Comparison of ENCODE assay signal across 8 cellular contexts in the genomic region with DNA sequence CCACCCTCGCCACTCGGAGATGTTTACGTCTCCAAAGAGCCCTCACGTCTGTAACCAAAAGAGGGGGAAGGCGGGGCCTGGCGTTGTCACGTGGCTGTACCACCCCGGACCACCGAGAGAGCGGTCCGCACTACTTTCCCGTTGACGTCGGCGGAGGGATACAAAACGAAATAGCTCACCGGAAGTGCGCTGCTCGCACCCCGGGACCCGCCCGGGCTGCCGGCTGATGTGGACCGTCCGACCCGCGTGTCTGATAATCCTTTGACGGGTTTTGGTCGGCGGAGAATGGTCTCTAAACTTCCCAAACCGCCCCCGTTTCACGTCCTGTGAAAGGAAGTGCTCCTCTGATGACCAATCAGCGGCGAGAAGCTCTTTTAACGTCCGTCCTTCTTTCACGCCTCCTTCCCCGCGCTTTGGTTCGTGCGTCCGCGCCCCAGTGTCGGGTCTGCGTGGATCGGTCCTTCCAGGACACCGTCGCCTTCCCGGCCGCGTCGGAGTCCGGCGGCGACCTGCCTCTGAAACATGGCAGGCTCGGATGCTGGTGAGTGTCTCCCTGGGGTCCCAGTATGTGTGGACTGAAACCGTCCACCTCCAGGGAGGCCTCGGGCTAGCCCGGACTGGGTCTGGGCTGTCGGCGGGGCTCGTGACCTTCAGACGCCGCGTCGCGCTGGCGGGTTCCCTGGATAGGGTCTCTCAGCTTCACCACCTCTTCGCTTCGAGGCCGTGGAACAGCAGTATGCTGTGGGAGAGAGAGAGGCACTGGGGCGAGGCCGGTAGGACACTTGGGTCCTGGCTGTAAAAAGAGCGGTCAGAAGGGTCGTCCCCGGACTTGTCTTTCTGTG. TPM values are rescaled to one million over a fixed set of nuclear protein-coding genes. Genes with fewer than 3 reads are reported as not detected.
DNase-seq lines count a peak whose midpoint lies in the region; ATAC-seq and TF ChIP-seq lines count a peak whose summit lies in the region.

A gene with protein sequence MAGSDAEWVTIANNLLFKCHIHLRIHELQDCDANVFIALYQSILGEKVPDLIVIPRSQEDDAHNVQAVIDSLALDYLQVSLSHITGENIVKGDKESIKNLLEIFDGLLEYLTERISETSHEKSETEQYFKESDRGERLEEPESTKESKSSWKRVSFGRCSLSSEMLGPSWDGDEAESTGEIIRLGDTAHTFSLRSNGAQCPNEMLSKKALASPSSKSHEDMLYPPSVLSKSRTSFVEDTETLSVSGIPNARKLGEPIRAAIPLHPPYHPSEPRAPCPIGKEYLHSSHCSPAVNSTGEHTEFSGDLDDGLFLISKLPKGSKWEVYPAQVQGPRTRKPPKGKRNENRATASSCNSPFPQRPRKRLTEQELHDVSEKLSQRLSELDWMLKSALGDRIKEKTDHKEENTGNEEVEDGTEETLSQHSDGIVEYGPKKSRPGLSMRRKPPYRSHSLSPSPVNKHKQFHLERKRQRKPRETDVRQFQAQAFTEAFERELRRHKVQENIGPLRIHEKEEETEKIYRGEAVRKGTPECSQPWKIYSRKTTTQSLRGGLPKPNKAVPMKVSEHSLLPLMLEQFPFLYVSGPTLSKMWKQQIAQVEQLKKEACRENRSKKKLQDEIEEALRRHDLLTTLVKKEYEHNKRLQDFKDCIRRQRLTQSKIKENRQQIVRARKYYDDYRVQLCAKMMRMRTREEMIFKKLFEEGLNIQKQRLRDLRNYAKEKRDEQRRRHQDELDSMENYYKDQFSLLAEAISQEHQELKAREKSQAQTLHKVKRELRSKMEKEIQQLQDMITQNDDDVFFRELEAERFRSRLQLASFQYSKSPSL (plus strand): TSS at position 402 of the 842 bp plus-strand sequence. CDS start 121 bp downstream, at position 523.

- H3K9ac ChIP-seq in neural cell (ENCODE audit: low read length): peak within 1 kb of the TSS; percentile 100

- H3K4me2 ChIP-seq in GM23338 (peak within 1 kb of the TSS; percentile 91), neural cell (ENCODE audit: low read length) (peak within 1 kb of the TSS; percentile 97)

- H3K9me2 ChIP-seq in GM23338 (ENCODE audit: insufficient read depth) (no peaks in the 10 kb centered on the region), neural cell (ENCODE audit: insufficient read depth, low read length) (no peaks in the 10 kb centered on the region)

- H3K36me3 ChIP-seq in GM23338 (ENCODE audit: insufficient read depth) (peaks cover 52% of the 10 kb centered on the region), neural cell (ENCODE audit: insufficient read depth, low read length) (peaks cover 20% of the 10 kb centered on the region), stomach (peaks cover 40 to 60% (median 58%) of the 10 kb centered on the region in 4 donors)

- ATAC-seq in GM23338: peak; percentile 64
- peak; percentile 63 for ATAC-seq in activated T-helper 17 cell treated with anti-CD3 and anti-CD28 coated beads, Interleukin-2, amount 50 U/mL, for 72 hours (replicated peaks)

- intact Hi-C loops in stomach (cut with DNase I; ENCODE audit: low total_unique reads): no loop called here

- H3K9me3 Mint-ChIP-seq in GM23338: peaks cover 4% of the 10 kb centered on the region; the same call in 1 of the 3 replicates
- H3K9me3 Mint-ChIP-seq in activated T-helper 17 cell treated with anti-CD3 and anti-CD28 coated beads, Interleukin-2, amount 50 U/mL, for 72 hours: no peaks in the 10 kb centered on the region

- H2AFZ ChIP-seq in GM23338 (no peak within 1 kb of the TSS), neural cell (ENCODE audit: low read depth, low read length) (peak within 1 kb of the TSS; percentile 63)

- H3K4me1 Mint-ChIP-seq in GM23338: peaks cover 55% of the 10 kb centered on the region
- peaks cover 44% of the 10 kb centered on the region for H3K4me1 Mint-ChIP-seq in activated T-helper 17 cell treated with anti-CD3 and anti-CD28 coated beads, Interleukin-2, amount 50 U/mL, for 72 hours

- H3K27ac Mint-ChIP-seq in GM23338: peak within 1 kb of the TSS; percentile 100
- H3K27ac Mint-ChIP-seq in activated T-helper 17 cell treated with anti-CD3 and anti-CD28 coated beads, Interleukin-2, amount 50 U/mL, for 72 hours: peak within 1 kb of the TSS; percentile 100

- H3K27ac ChIP-seq in GM23338 (ENCODE audit: low read depth) (peak within 1 kb of the TSS; percentile 99), RWPE1 (peak within 1 kb of the TSS; percentile 98), neural cell (ENCODE audit: low read length) (peak within 1 kb of the TSS; percentile 100), stomach (peak within 1 kb of the TSS; percentile 97 to 100 (median 100))

- H3K4me3 ChIP-seq in GM23338: peak within 1 kb of the TSS; percentile 100
- peak within 1 kb of the TSS; percentile 100 for H3K4me3 ChIP-seq in fibroblast of mammary gland (ENCODE audit: control insufficient read depth, low read depth, low read length)
- peak within 1 kb of the TSS; percentile 97 for H3K4me3 ChIP-seq in neural cell (ENCODE audit: low read length)
- H3K4me3 ChIP-seq in stomach: peak within 1 kb of the TSS; percentile 62 to 89 (median 86)

- peaks cover 86% of the 10 kb centered on the region for H3K36me3 Mint-ChIP-seq in GM23338 (ENCODE audit: low read depth)
- peaks cover 99% of the 10 kb centered on the region for H3K36me3 Mint-ChIP-seq in activated T-helper 17 cell treated with anti-CD3 and anti-CD28 coated beads, Interleukin-2, amount 50 U/mL, for 72 hours (ENCODE audit: low read depth)

- TF ChIP-seq POLR2A in stomach (IDR thresholded peaks at IDR 0.05): peak in 2 of 4 donors; percentile 48 to 87

- peak within 1 kb of the TSS; percentile 99 for H3K4me3 Mint-ChIP-seq in GM23338
- peak within 1 kb of the TSS; percentile 98 for H3K4me3 Mint-ChIP-seq in activated T-helper 17 cell treated with anti-CD3 and anti-CD28 coated beads, Interleukin-2, amount 50 U/mL, for 72 hours

- 0 to 1% (median 0%) methylated on average over 66 to 77 of the region's 77 CpGs for WGBS in stomach, 5 donors

- TF ChIP-seq RAD21 in neural cell (conservative IDR thresholded peaks at IDR 0.05): no peak

- TF ChIP-seq EP300 in neural cell (conservative IDR thresholded peaks at IDR 0.05; ENCODE audit: poor library complexity, severe bottlenecking) (peak; percentile 62), stomach (IDR thresholded peaks at IDR 0.05) (peak; percentile 20)

- H3F3A ChIP-seq in GM23338 (replicated peaks; ENCODE audit: low read depth) (peaks cover 26% of the 10 kb centered on the region), neural cell (ENCODE audit: insufficient read depth, low read length, poor library complexity, severe bottlenecking) (peaks cover 8% of the 10 kb centered on the region)

- no peaks in the 10 kb centered on the region for H3K27me3 ChIP-seq in GM23338 (ENCODE audit: insufficient read depth)
- no peaks in the 10 kb centered on the region for H3K27me3 ChIP-seq in neural cell (ENCODE audit: insufficient read depth, low read depth, low read length)
- no peaks in the 10 kb centered on the region for H3K27me3 ChIP-seq in stomach

- H3K79me2 ChIP-seq in GM23338 (replicated peaks; ENCODE audit: insufficient read depth) (peaks cover 93% of the 10 kb centered on the region), neural cell (replicated peaks; ENCODE audit: insufficient read depth, low read length) (peaks cover 78% of the 10 kb centered on the region)

- CTCF ChIA-PET in RWPE1 (lab: Yijun Ruan, JAX): no interaction called here

- H3K4me1 ChIP-seq in GM23338 (ENCODE audit: insufficient read depth): peaks cover 16% of the 10 kb centered on the region
- H3K4me1 ChIP-seq in stomach: peaks cover 45 to 61% (median 48%) of the 10 kb centered on the region in 4 donors

- TF ChIP-seq CTCF in GM23338 (conservative IDR thresholded peaks at IDR 0.05; ENCODE audit: low read depth in 2 of 2) (no peak), RWPE1 (conservative IDR thresholded peaks at IDR 0.05; ENCODE audit: low read depth) (no peak), fibroblast of mammary gland (conservative IDR thresholded peaks at IDR 0.05; ENCODE audit: control insufficient read depth, insufficient read depth, low read depth, low read length) (no peak), neural cell (IDR thresholded peaks at IDR 0.05; ENCODE audit: poor library complexity, severe bottlenecking) (no peak), stomach (IDR thresholded peaks at IDR 0.05) (no peak)

- H4K20me1 ChIP-seq in GM23338 (replicated peaks; ENCODE audit: insufficient read depth) (peaks cover 48% of the 10 kb centered on the region), neural cell (ENCODE audit: insufficient read depth) (peaks cover 15% of the 10 kb centered on the region)

- peaks cover 24% of the 10 kb centered on the region for H3K27me3 Mint-ChIP-seq in GM23338 (ENCODE audit: insufficient read depth, low read depth, poor library complexity)
- H3K27me3 Mint-ChIP-seq in activated T-helper 17 cell treated with anti-CD3 and anti-CD28 coated beads, Interleukin-2, amount 50 U/mL, for 72 hours: no peaks in the 10 kb centered on the region

- DNase-seq in Daoy (ENCODE audit: low read depth) (peak; percentile 96), GM23338 (ENCODE audit: low spot score) (peak; percentile 98), LoVo (ENCODE audit: low spot score) (peak; percentile 99), RWPE1 (ENCODE audit: low spot score) (peak; percentile 97), fibroblast of mammary gland (ENCODE audit: low read depth) (peak; percentile 98), stomach (peak; percentile 93)

- no peaks in the 10 kb centered on the region for H3K9me3 ChIP-seq in neural cell (ENCODE audit: low read length)
- H3K9me3 ChIP-seq in stomach: no peaks in the 10 kb centered on the region

- POLR2A ChIA-PET in RWPE1 (lab: Yijun Ruan, JAX; ENCODE audit: low non-redundant PET): interaction anchor here (0.5 to 1.0 kb wide), 3 partner anchors 33 to 207 kb away, joined by 3 to 4 read pairs (median 4); no protein-coding TSS in a partner anchor

TF ChIP-seq in GM23338, 12 proteins besides CTCF, POLR2A, EP300 and RAD21 (continues in another document):
- TF ChIP-seq CREB1 (CRISPR knock-in tag; IDR thresholded peaks at IDR 0.05; ENCODE audit: low read depth): peak; percentile 94

TF ChIP-seq in neural cell, 6 proteins besides CTCF, POLR2A, EP300 and RAD21 (continues in another document):
- peak; percentile 83 for TF ChIP-seq POLR2AphosphoS5 (IDR thresholded peaks at IDR 0.05)
- TF ChIP-seq MXI1 (conservative IDR thresholded peaks at IDR 0.05; ENCODE audit: poor library complexity, severe bottlenecking): peak; percentile 73

RNA-seq across cellular contexts. Expression of the gene that starts here (rescaled TPM):
- 25.2 and 35.7 TPM in 2 replicates for total RNA-seq in Daoy (2014; rRNA removed; shearing (Covaris generic))
- total RNA-seq in GM23338 (2014; rRNA removed; shearing (Covaris generic)): 41.1 and 81.1 TPM in 2 replicates
- polyA plus RNA-seq in GM23338 (2016; fragmentation: Nextera tagmentation; extraction: Ambion mirVana): 38.9 and 45.4 TPM in 2 replicates
- 10 to 100 TPM; 45.3 to 63.4 TPM for total RNA-seq in activated T-helper 17 cell treated with anti-CD3 and anti-CD28 coated beads, Interleukin-2, amount 50 U/mL, for 72 hours
- 214 and 220 TPM in 2 replicates for polyA plus RNA-seq in neural cell
- 113 and 147 TPM in 2 replicates for polyA minus RNA-seq in neural cell
- total RNA-seq in stomach: 100 to 1,000 TPM in 2 of 5 donors, 10 to 100 TPM in 3; 38.7 to 115 (median 76.2) TPM
- polyA plus RNA-seq in stomach: 10 to 100 TPM; 15.7 to 40.7 (median 18.9) TPM

Comparison
In these comparisons a context has a peak if more than half of its experiments do, and no peak if none do; other contexts are left out.
1. Peak in every context shown above with its lines: DNase-seq, ATAC-seq, H3K4me3 ChIP-seq and H3K27ac ChIP-seq.